Comparison of ENCODE assay signal across 8 cellular contexts in the genomic region with DNA sequence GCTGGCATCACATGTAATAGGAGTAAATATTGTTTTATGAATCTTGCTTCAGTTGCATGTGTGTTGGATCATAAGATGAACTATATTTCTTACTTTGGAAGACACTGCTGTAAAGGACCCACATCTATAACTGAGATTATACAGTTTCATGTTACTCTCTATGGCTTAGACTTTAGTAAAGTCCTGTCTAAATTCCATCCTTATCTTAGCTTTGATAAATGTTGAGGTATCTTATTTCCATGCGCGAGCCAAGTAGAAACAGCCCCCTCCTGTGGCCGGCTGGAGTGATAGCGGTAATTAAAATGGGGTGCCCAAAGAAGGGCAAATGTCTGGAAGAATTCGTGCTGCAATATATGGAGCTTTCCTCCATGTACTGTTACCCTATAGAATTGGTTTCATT. TPM values are rescaled to one million over a fixed set of nuclear protein-coding genes. Genes with fewer than 3 reads are reported as not detected.
DNase-seq lines count a peak whose midpoint lies in the region; ATAC-seq, FAIRE-seq and TF ChIP-seq lines count a peak whose summit lies in the region.

No MANE protein-coding gene starts in this region.

- H3K27ac ChIP-seq in H1 (ENCODE audit: low read depth, low read length), result no peak overlapping the region
- no peak overlapping the region for H3K27ac ChIP-seq in parathyroid adenoma

- no peak overlapping the region for H3K18ac ChIP-seq in H1 (ENCODE audit: extremely low read depth, low read length)

- DNase-seq in AG10803 (ENCODE audit: low read depth) (peak; percentile 17), GM20000 (ENCODE audit: low spot score) (peak; percentile 40), T follicular helper cell (ENCODE audit: low read depth) (peak; percentile 10), H1 (ENCODE audit: low read depth in 1 of 2, low spot score in 2 of 2) (peak in 1 of 2 experiments; percentile 63), NOMO-1 (lab: John Stamatoyannopoulos, UW; ENCODE audit: unreplicated experiment in 2 of 2) (no peak), NCI-H510A treated with DMSO at 0.1 percent for 48 hours (lab: John Stamatoyannopoulos, UW) (no peak)

- peak; percentile 79 to 85 for TF ChIP-seq RAD21 in H1 (IDR thresholded peaks at IDR 0.05 in 1 of 2, conservative IDR thresholded peaks at IDR 0.05 in 1 of 2; ENCODE audit: low read depth in 2 of 2, low read length in 2 of 2)

- POLR2A ChIA-PET in H1 (lab: Charles Lee; ENCODE audit: partially characterized antibody), result interaction anchor here (0.7 to 1.4 kb wide), 7 partner anchors 10 to 199 kb away, joined by 3 to 4 read pairs (median 3); no protein-coding TSS in a partner anchor

- no peak overlapping the region for H2BK120ac ChIP-seq in H1 (replicated peaks; ENCODE audit: low read depth, low read length)

- H3K4me2 ChIP-seq in H1 (ENCODE audit: insufficient read depth in 1 of 2, low read depth in 2 of 2, low read length in 2 of 2) (no peak overlapping the region), parathyroid adenoma (ENCODE audit: low read length) (no peak overlapping the region)

- H2BK15ac ChIP-seq in H1 (ENCODE audit: low read length), result no peak overlapping the region

- no peak for ATAC-seq in GM21528 (IDR thresholded peaks at IDR 0.05; ENCODE audit: low FRiP score, unreplicated experiment)

- H2AFZ ChIP-seq in H1 (ENCODE audit: low read length) (no peak overlapping the region), parathyroid adenoma (no peak overlapping the region)

- H3K4ac ChIP-seq in H1 (replicated peaks; ENCODE audit: insufficient read length, low read depth, low read length), result no peak overlapping the region

- 18% methylated on average over 5 of the region's 5 CpGs; no CpG with 5 or more reads in 1 of the 2 experiments for WGBS in H1 (ENCODE audit: extremely low coverage in 1 of 2, insufficient coverage in 1 of 2, insufficient read length in 1 of 2, insufficient replicate concordance in 2 of 2, low coverage in 1 of 2, low lambda C conversion rate in 2 of 2, missing lambda C conversion rate in 1 of 2), 2 experiments

- H3K9ac ChIP-seq in H1 (replicated peaks in 1 of 4; ENCODE audit: extremely low read depth in 1 of 4, low read depth in 3 of 4, low read length in 3 of 4) (no peak overlapping the region), parathyroid adenoma (no peak overlapping the region)

- H4K8ac ChIP-seq in H1 (ENCODE audit: extremely low read depth, insufficient read depth, low read length), result no peak overlapping the region

- no peak overlapping the region for H2AK5ac ChIP-seq in H1 (ENCODE audit: low read depth, low read length)

- no peak overlapping the region for H2BK20ac ChIP-seq in H1 (ENCODE audit: low read length)

- H3K36me3 ChIP-seq in H1 (ENCODE audit: control insufficient read depth in 2 of 4, insufficient read depth in 4 of 4, low read length in 3 of 4), result no peaks in the 10 kb centered on the region
- no peaks in the 10 kb centered on the region for H3K36me3 ChIP-seq in parathyroid adenoma (ENCODE audit: control insufficient read depth, insufficient read depth, low read length)

- CTCF ChIA-PET in H1 (lab: Charles Lee; ENCODE audit: partially characterized antibody), result interaction anchor here (0.6 to 5.8 kb wide), 81 partner anchors 8 to 633 kb away, joined by 3 to 153 read pairs (median 4); partner anchors contain the start of genes FAM47E and STBD1

- TF ChIP-seq EP300 in H1 (IDR thresholded peaks at IDR 0.05; ENCODE audit: borderline replicate concordance in 1 of 2, low read depth in 2 of 2, low read length in 2 of 2), result no peak

- H4K5ac ChIP-seq in H1 (ENCODE audit: insufficient read length, low read depth, low read length), result no peak overlapping the region

- H2BK5ac ChIP-seq in H1 (ENCODE audit: low read depth, low read length), result no peak overlapping the region

- H2BK12ac ChIP-seq in H1 (ENCODE audit: low read depth, low read length), result no peak overlapping the region

- TF ChIP-seq CTCF in AG10803 (conservative IDR thresholded peaks at IDR 0.05; ENCODE audit: low read length), result peak; percentile 56
- TF ChIP-seq CTCF in GM20000 (IDR thresholded peaks at IDR 0.05; ENCODE audit: extremely low read depth, missing control alignments), result peak; percentile 22
- TF ChIP-seq CTCF in H1 (IDR thresholded peaks at IDR 0.05; ENCODE audit: control extremely low read depth in 1 of 3, insufficient read depth in 1 of 3, low read depth in 1 of 3, low read length in 3 of 3), result peak; percentile 69 to 72 (median 71)
- peak; percentile 28 for TF ChIP-seq CTCF in parathyroid adenoma (IDR thresholded peaks at IDR 0.05)

- peak; percentile 85 for FAIRE-seq in H1 (lab: Jason Lieb, UNC)

- H3K23me2 ChIP-seq in H1 (ENCODE audit: low read depth, low read length), result no peaks in the 10 kb centered on the region

- H3K79me2 ChIP-seq in H1 (ENCODE audit: control insufficient read depth in 1 of 2, insufficient read depth in 2 of 2, low read length in 2 of 2) (no peaks in the 10 kb centered on the region), parathyroid adenoma (no peaks in the 10 kb centered on the region)

- H3K4me3 ChIP-seq in AG10803 (ENCODE audit: low read length) (no peak overlapping the region), H1 (ENCODE audit: extremely low read depth in 1 of 4, insufficient read depth in 2 of 4, low read depth in 3 of 4, low read length in 4 of 4) (no peak overlapping the region), parathyroid adenoma (ENCODE audit: low read depth, low read length) (no peak overlapping the region)

- no peak overlapping the region for H3K56ac ChIP-seq in H1 (replicated peaks; ENCODE audit: insufficient read length, low read depth, low read length)

- no peak overlapping the region for H3K14ac ChIP-seq in H1 (ENCODE audit: insufficient read length)

- TF ChIP-seq POLR2A in H1 (IDR thresholded peaks at IDR 0.05; ENCODE audit: control extremely low read depth in 1 of 2, low read depth in 2 of 2, low read length in 2 of 2), result no peak

- H3K79me1 ChIP-seq in H1 (ENCODE audit: low read depth, low read length), result no peaks in the 10 kb centered on the region

- no peak overlapping the region for H3K23ac ChIP-seq in H1 (ENCODE audit: insufficient read length)

- H3K4me1 ChIP-seq in H1 (replicated peaks in 1 of 4; ENCODE audit: control insufficient read depth in 3 of 4, insufficient read depth in 4 of 4, low read length in 3 of 4) (peaks cover 3 to 14% (median 8%) of the 10 kb centered on the region in 4 experiments), parathyroid adenoma (no peaks in the 10 kb centered on the region)

- no peaks in the 10 kb centered on the region for H4K20me1 ChIP-seq in H1 (replicated peaks in 1 of 2; ENCODE audit: control insufficient read depth in 1 of 2, insufficient read depth in 2 of 2, low read length in 2 of 2)

- H3K9me3 ChIP-seq in H1 (ENCODE audit: insufficient read depth in 2 of 2, low read depth in 1 of 2, low read length in 1 of 2), result peaks cover 0 to 5% of the 10 kb centered on the region in 2 experiments; a peak in 2 of 4 replicates
- no peaks in the 10 kb centered on the region for H3K9me3 ChIP-seq in parathyroid adenoma (ENCODE audit: control insufficient read depth, low read length)

- no peaks in the 10 kb centered on the region for H3K27me3 ChIP-seq in H1 (replicated peaks in 1 of 4; ENCODE audit: control insufficient read depth in 3 of 4, extremely low read depth in 1 of 4, insufficient read depth in 3 of 4, low read length in 3 of 4)
- H3K27me3 ChIP-seq in parathyroid adenoma (ENCODE audit: control insufficient read depth, insufficient read depth, low read length), result no peaks in the 10 kb centered on the region

- H4K91ac ChIP-seq in H1 (replicated peaks; ENCODE audit: insufficient read length, low read length), result no peak overlapping the region

TF ChIP-seq in H1, 55 proteins besides CTCF, POLR2A, EP300 and RAD21 (continues in another document):
- no peak for TF ChIP-seq SIN3A (conservative IDR thresholded peaks at IDR 0.05 in 1 of 2, IDR thresholded peaks at IDR 0.05 in 1 of 2; ENCODE audit: low read depth in 1 of 2, low read length in 2 of 2)
- TF ChIP-seq TAF1 (IDR thresholded peaks at IDR 0.05; ENCODE audit: low read depth, low read length), result no peak
- no peak for TF ChIP-seq CTBP2 (IDR thresholded peaks at IDR 0.05; ENCODE audit: borderline replicate concordance, insufficient read depth, insufficient read length, low read length)
- TF ChIP-seq ASH2L (IDR thresholded peaks at IDR 0.05; ENCODE audit: low read length), result no peak
- TF ChIP-seq CHD1 (IDR thresholded peaks at IDR 0.05; ENCODE audit: low read depth, low read length), result no peak
- TF ChIP-seq JUND (IDR thresholded peaks at IDR 0.05; ENCODE audit: low read length), result no peak
- TF ChIP-seq TAF7 (optimal IDR thresholded peaks at IDR 0.05; ENCODE audit: borderline replicate concordance, low read depth, low read length), result no peak
- TF ChIP-seq SP4 (IDR thresholded peaks at IDR 0.05; ENCODE audit: low read length), result no peak
- TF ChIP-seq GTF2F1 (IDR thresholded peaks at IDR 0.05; ENCODE audit: borderline replicate concordance, low read depth, low read length), result no peak
- TF ChIP-seq SP1 (IDR thresholded peaks at IDR 0.05; ENCODE audit: low read depth, low read length), result no peak
- no peak for TF ChIP-seq SUZ12 (IDR thresholded peaks at IDR 0.05; ENCODE audit: low read length)
- no peak for TF ChIP-seq NRF1 (IDR thresholded peaks at IDR 0.05; ENCODE audit: low read depth, low read length)
- TF ChIP-seq BRCA1 (IDR thresholded peaks at IDR 0.05; ENCODE audit: low read depth, low read length), result no peak
- no peak for TF ChIP-seq MAFK (IDR thresholded peaks at IDR 0.05; ENCODE audit: low read depth, low read length)

RNA-seq across cellular contexts. Expression of gene CCDC158, which starts 43.0 kb away (rescaled TPM):
- not detected in 2 replicates for total RNA-seq in H1 (2021; fragmentation: NEBNext Ultra II Directional; extraction: Animal tissue kit (Norgen Biotek cat#: 25700))
- not detected in 2 replicates for polyA plus RNA-seq in H1 (2011; rRNA removed)
- not detected for polyA plus RNA-seq in H1 (2011; cell fraction: cytosol; rRNA removed)
- 0.04 TPM for polyA plus RNA-seq in H1 (2011; cell fraction: nucleus; rRNA removed)
- polyA plus RNA-seq in H1 (2012, experiment 1 of 2), result 0.05 TPM in 1 of 4 replicates, not detected in the others
- polyA plus RNA-seq in H1 (2012, experiment 2 of 2), result not detected
- polyA plus RNA-seq in H1 (2013, experiment 1 of 2), result 0.02 TPM
- 0.02 TPM for polyA plus RNA-seq in H1 (2013, experiment 2 of 2)
- polyA minus RNA-seq in H1 (2011; rRNA and poly(A)+ RNA removed), result not detected in 2 replicates
- polyA minus RNA-seq in H1 (2011; cell fraction: cytosol; rRNA and poly(A)+ RNA removed), result not detected
- polyA minus RNA-seq in H1 (2011; cell fraction: nucleus; rRNA and poly(A)+ RNA removed), result not detected

RNA-seq across cellular contexts. Expression of gene SHROOM3, which starts 57.1 kb away (rescaled TPM):
- total RNA-seq in H1 (2021; fragmentation: NEBNext Ultra II Directional; extraction: Animal tissue kit (Norgen Biotek cat#: 25700)), result 34.0 and 35.6 TPM in 2 replicates
- polyA plus RNA-seq in H1 (2011; rRNA removed), result 15.8 and 19.7 TPM in 2 replicates
- 15.7 TPM for polyA plus RNA-seq in H1 (2011; cell fraction: cytosol; rRNA removed)
- polyA plus RNA-seq in H1 (2011; cell fraction: nucleus; rRNA removed), result 33.4 TPM
- 14.8 to 19.0 TPM (median 17.2 TPM) in 4 replicates for polyA plus RNA-seq in H1 (2012, experiment 1 of 2)
- 6.4 TPM for polyA plus RNA-seq in H1 (2012, experiment 2 of 2)
- 14.4 TPM for polyA plus RNA-seq in H1 (2013, experiment 1 of 2)
- 14.2 TPM for polyA plus RNA-seq in H1 (2013, experiment 2 of 2)
- 74.3 and 90.8 TPM in 2 replicates for polyA minus RNA-seq in H1 (2011; rRNA and poly(A)+ RNA removed)
- 42.9 TPM for polyA minus RNA-seq in H1 (2011; cell fraction: cytosol; rRNA and poly(A)+ RNA removed)
- 106 TPM for polyA minus RNA-seq in H1 (2011; cell fraction: nucleus; rRNA and poly(A)+ RNA removed)

Comparison
In these comparisons a context has a peak if more than half of its experiments do, and no peak if none do; other contexts are left out.
1. DNase-seq: peak in AG10803 (single experiment), GM20000 (single experiment) and T follicular helper cell (single experiment); none in NOMO-1 (0 of 2) and NCI-H510A treated with DMSO at 0.1 percent for 48 hours (single experiment).
2. Peak in every context shown above with its lines, with median percentiles within 50 percentile points of each other: CTCF ChIP-seq.